ENCODE assay signal across 1 cellular context in genomic region chr7:132115758-132116157, GRCh38.
TF ChIP-seq lines count a peak whose summit lies in the region.

No MANE protein-coding gene starts in this region.

TF ChIP-seq in K562, 482 proteins besides CTCF, POLR2A, EP300 and RAD21 (continued from another document):
- no peak for TF ChIP-seq TRIM25 (IDR thresholded peaks at IDR 0.05; ENCODE audit: borderline replicate concordance)
